ENCODE assay signal across 8 cellular contexts in genomic region chr3:192090586-192090985, GRCh38.
A peak's percentile ranks its signal among the peaks of the same experiment; 100 is the strongest.
DNase-seq lines count a peak whose midpoint lies in the region; ATAC-seq lines count a peak whose summit lies in the region.

No MANE protein-coding gene starts in this region.

- peak; percentile 80 for ATAC-seq in GM18517 (IDR thresholded peaks at IDR 0.05; ENCODE audit: unreplicated experiment)
- ATAC-seq in GM21825 (IDR thresholded peaks at IDR 0.05; ENCODE audit: unreplicated experiment), result peak; percentile 79
- ATAC-seq in HG03565 (IDR thresholded peaks at IDR 0.05; ENCODE audit: unreplicated experiment), result peak; percentile 56
- no peak for ATAC-seq in GM18519 (IDR thresholded peaks at IDR 0.05; ENCODE audit: low FRiP score, unreplicated experiment)

- DNase-seq in iPS-NIHi11 (ENCODE audit: low spot score), result peak; percentile 54
- no peak for DNase-seq in SW 1271 (lab: John Stamatoyannopoulos, UW)
- DNase-seq in NCI-H226, result no peak
- DNase-seq in activated CD4-positive, CD25-positive, alpha-beta regulatory T cell (lab: John Stamatoyannopoulos, UW), result no peak
